8 cellular contexts compared by ENCODE assay signal in genomic region chr10:102399217-102400021, GRCh38. TPM values are rescaled to one million over a fixed set of nuclear protein-coding genes. Genes with fewer than 3 reads are reported as not detected.
A peak's percentile ranks its signal among the peaks of the same experiment; 100 is the strongest.
DNase-seq lines count a peak whose midpoint lies in the region; ATAC-seq and TF ChIP-seq lines count a peak whose summit lies in the region.

No MANE protein-coding gene starts in this region.

- peaks cover 2% of the 10 kb centered on the region for H4K20me1 ChIP-seq in osteoblast (ENCODE audit: insufficient read depth, low read length)

- H3K36me3 ChIP-seq in osteoblast (ENCODE audit: insufficient read depth, low read length) (peaks cover 37% of the 10 kb centered on the region), testis (ENCODE audit: low read depth, missing control alignments) (no peaks in the 10 kb centered on the region)

- peaks cover 17% of the 10 kb centered on the region for H3K36me3 Mint-ChIP-seq in activated naive CD4-positive, alpha-beta T cell treated with anti-CD3 and anti-CD28 coated beads, Interleukin-2, amount 50 U/mL, for 24 hours

- peak overlapping the region; percentile 76 for H3K4me3 ChIP-seq in osteoblast (ENCODE audit: insufficient read depth, low read length)
- H3K4me3 ChIP-seq in testis, result peak overlapping the region; percentile 60 to 76

- H3K27ac ChIP-seq in osteoblast (ENCODE audit: low read depth, low read length) (peak overlapping the region; percentile 34), testis (peak overlapping the region; percentile 84 to 86)

- peaks cover 30% of the 10 kb centered on the region for H3K4me1 Mint-ChIP-seq in activated naive CD4-positive, alpha-beta T cell treated with anti-CD3 and anti-CD28 coated beads, Interleukin-2, amount 50 U/mL, for 24 hours

- no peaks in the 10 kb centered on the region for H3K27me3 ChIP-seq in osteoblast (ENCODE audit: insufficient read depth, low read length)
- H3K27me3 ChIP-seq in testis, result no peaks in the 10 kb centered on the region

- H3K4me2 ChIP-seq in osteoblast (ENCODE audit: insufficient read depth, low read length), result peak overlapping the region; percentile 73

- no peaks in the 10 kb centered on the region for H3K9me3 Mint-ChIP-seq in activated naive CD4-positive, alpha-beta T cell treated with anti-CD3 and anti-CD28 coated beads, Interleukin-2, amount 50 U/mL, for 24 hours

- intact Hi-C loops in testis (cut with DNase I; ENCODE audit: low total_unique reads), result no loop called here

- peak overlapping the region; percentile 72 for H2AFZ ChIP-seq in osteoblast (ENCODE audit: low read length)

- H3K27me3 Mint-ChIP-seq in activated naive CD4-positive, alpha-beta T cell treated with anti-CD3 and anti-CD28 coated beads, Interleukin-2, amount 50 U/mL, for 24 hours, result no peaks in the 10 kb centered on the region

- TF ChIP-seq POLR2A in testis (IDR thresholded peaks at IDR 0.05), result no peak

- 3% methylated on average over 55 of the region's 72 CpGs; no CpG with 5 or more reads in 1 of the 2 donors for whole genome bisulfite sequencing in testis, 2 donors

- peak overlapping the region; percentile 53 for H3K27ac Mint-ChIP-seq in activated naive CD4-positive, alpha-beta T cell treated with anti-CD3 and anti-CD28 coated beads, Interleukin-2, amount 50 U/mL, for 24 hours

- H3K4me1 ChIP-seq in osteoblast (ENCODE audit: insufficient read depth, low read length) (peaks cover 14% of the 10 kb centered on the region), testis (peaks cover 18% of the 10 kb centered on the region)

- TF ChIP-seq CTCF in osteoblast (IDR thresholded peaks at IDR 0.05; ENCODE audit: extremely low read depth, low read depth, low read length) (peak; percentile 80), testis (IDR thresholded peaks at IDR 0.05) (peak; percentile 88 to 98 (median 95))

- DNase-seq in EL (peak; percentile 83), LoVo (ENCODE audit: low spot score) (peak; percentile 84), SK-N-DZ (ENCODE audit: low spot score) (peak; percentile 83), glomerular visceral epithelial cell (ENCODE audit: extremely low spot score) (peak; percentile 87), osteoblast (ENCODE audit: insufficient read length, low spot score, missing footprints) (peak; percentile 100), testis (peak; percentile 94)

- peaks cover 13% of the 10 kb centered on the region for H3K79me2 ChIP-seq in osteoblast (ENCODE audit: insufficient read depth, low read length)

- H3K9me3 ChIP-seq in osteoblast (ENCODE audit: low read depth, low read length) (no peaks in the 10 kb centered on the region), testis (no peaks in the 10 kb centered on the region)

- H3K4me3 Mint-ChIP-seq in activated naive CD4-positive, alpha-beta T cell treated with anti-CD3 and anti-CD28 coated beads, Interleukin-2, amount 50 U/mL, for 24 hours, result peak overlapping the region; percentile 92

- peak; percentile 37 for ATAC-seq in GM21737 (IDR thresholded peaks at IDR 0.05; ENCODE audit: unreplicated experiment)

RNA-seq across cellular contexts. Expression of gene NFKB2, which starts 3.9 kb away (rescaled TPM):
- polyA plus RNA-seq in SK-N-DZ (2014; cell fraction: cytosol; rRNA removed), result 6.1 and 9.8 TPM in 2 replicates
- 13.4 and 19.5 TPM in 2 replicates for polyA plus RNA-seq in SK-N-DZ (2014; cell fraction: nucleus; rRNA removed)
- total RNA-seq in osteoblast, result 17.7 and 20.3 TPM in 2 replicates
- 10 to 100 TPM; 25.2 to 42.7 TPM for total RNA-seq in testis
- polyA plus RNA-seq in testis (ENCODE audit: insufficient read depth, low read depth, low replicate concordance), result 18.4 TPM

RNA-seq across cellular contexts. Expression of gene PSD, which starts 19.2 kb away (rescaled TPM):
- polyA plus RNA-seq in SK-N-DZ (2014; cell fraction: cytosol; rRNA removed), result 19.2 and 20.4 TPM in 2 replicates
- polyA plus RNA-seq in SK-N-DZ (2014; cell fraction: nucleus; rRNA removed), result 90.7 and 104 TPM in 2 replicates
- 0.29 and 0.72 TPM in 2 replicates for total RNA-seq in osteoblast
- total RNA-seq in testis, result 10 to 100 TPM; 22.0 to 22.7 TPM
- polyA plus RNA-seq in testis (ENCODE audit: insufficient read depth, low read depth, low replicate concordance), result 17.7 TPM

RNA-seq across cellular contexts. Expression of gene FBXL15, which starts 21.2 kb away (rescaled TPM):
- 34.1 and 42.6 TPM in 2 replicates for polyA plus RNA-seq in SK-N-DZ (2014; cell fraction: cytosol; rRNA removed)
- 47.1 and 53.0 TPM in 2 replicates for polyA plus RNA-seq in SK-N-DZ (2014; cell fraction: nucleus; rRNA removed)
- 5.9 and 9.4 TPM in 2 replicates for total RNA-seq in osteoblast
- 10 to 100 TPM; 28.9 to 32.2 TPM for total RNA-seq in testis
- polyA plus RNA-seq in testis (ENCODE audit: insufficient read depth, low read depth, low replicate concordance), result 9.2 TPM

RNA-seq across cellular contexts. Expression of gene CUEDC2, which starts 33.0 kb away (rescaled TPM):
- 130 and 171 TPM in 2 replicates for polyA plus RNA-seq in SK-N-DZ (2014; cell fraction: cytosol; rRNA removed)
- polyA plus RNA-seq in SK-N-DZ (2014; cell fraction: nucleus; rRNA removed), result 127 and 172 TPM in 2 replicates
- total RNA-seq in osteoblast (46.7 and 46.9 TPM in 2 replicates), testis (10 to 100 TPM; 49.0 to 70.5 TPM)
- polyA plus RNA-seq in testis (ENCODE audit: insufficient read depth, low read depth, low replicate concordance), result 76.0 TPM

RNA-seq across cellular contexts. Expression of gene C10orf95, which starts 51.9 kb away (rescaled TPM):
- polyA plus RNA-seq in SK-N-DZ (2014; cell fraction: cytosol; rRNA removed), result not detected in 2 replicates
- not detected in 2 replicates for polyA plus RNA-seq in SK-N-DZ (2014; cell fraction: nucleus; rRNA removed)
- not detected in 2 replicates for total RNA-seq in osteoblast
- total RNA-seq in testis, result 1 to 10 TPM in 1 of 2 donors, under 1 TPM in 1; 0.55 to 1.3 TPM
- polyA plus RNA-seq in testis (ENCODE audit: insufficient read depth, low read depth, low replicate concordance), result 0.29 TPM

Comparison
In these comparisons a context has a peak if more than half of its experiments do, and no peak if none do; other contexts are left out.
1. Peak in every context shown above with its lines: DNase-seq, ATAC-seq, H3K4me3 ChIP-seq and H3K27ac ChIP-seq.
2. RNA of gene PSD, which starts 19.2 kb away (total RNA-seq): 22.0 to 22.7 TPM in testis; 0.29 to 0.72 TPM in osteoblast; every median in the first group is over 10 times any median in the second.